In genomic region chr2:12032421-12032820, GRCh38 we compare ENCODE assay signal across 9 cellular contexts.
DNase-seq lines count a peak whose midpoint lies in the region; ATAC-seq and TF ChIP-seq lines count a peak whose summit lies in the region.
"Had no signal": no experiment of that assay in that cellular context is flagged by ENCODE, and none has a peak within 500 bp of the region (broad histone marks: within the 10 kb centered on the region; RNA-seq: fewer than 3 reads in every experiment).

No MANE protein-coding gene starts in this region.

- H3F3A ChIP-seq in GM23248 (ENCODE audit: insufficient read depth), result no peaks in the 10 kb centered on the region

- WGBS in GM23248 (ENCODE audit: low coverage in 1 of 2, low lambda C conversion rate in 2 of 2, missing lambda C conversion rate in 2 of 2), 2 experiments, result 93 to 100% methylated on average over 2 of the region's 2 CpGs

- H3K27me3 ChIP-seq in GM23248 (replicated peaks; ENCODE audit: insufficient read depth) (no peaks in the 10 kb centered on the region), kidney epithelial cell (ENCODE audit: control insufficient read depth, insufficient read depth, low read length) (no peaks in the 10 kb centered on the region)

- ATAC-seq in GM18861 (IDR thresholded peaks at IDR 0.05; ENCODE audit: unreplicated experiment) (peak; percentile 79), HG03565 (IDR thresholded peaks at IDR 0.05; ENCODE audit: unreplicated experiment) (peak; percentile 74)

- H4K20me1 ChIP-seq in GM23248 (ENCODE audit: insufficient read depth), result no peaks in the 10 kb centered on the region

- no peaks in the 10 kb centered on the region for H3K9me3 ChIP-seq in GM23248 (ENCODE audit: low read depth)

- H3K4me3 ChIP-seq in GM23248 (no peak overlapping the region), kidney epithelial cell (ENCODE audit: low read depth, low read length) (no peak overlapping the region)

- in situ Hi-C loops in GM23248 (cut with MboI), result no loop called here

- peaks cover 25% of the 10 kb centered on the region for H3K4me1 ChIP-seq in GM23248 (ENCODE audit: insufficient read depth)

- H3K36me3 ChIP-seq in GM23248 (ENCODE audit: low read depth) (no peaks in the 10 kb centered on the region), kidney epithelial cell (ENCODE audit: control insufficient read depth, insufficient read depth, low read length) (no peaks in the 10 kb centered on the region)

- peak; percentile 7 for TF ChIP-seq CTCF in kidney epithelial cell (IDR thresholded peaks at IDR 0.05; ENCODE audit: insufficient read depth, low read length, poor library complexity, severe bottlenecking)

- H3K27ac ChIP-seq in GM23248, result no peak overlapping the region

- H3K9me2 ChIP-seq in GM23248 (ENCODE audit: insufficient read depth), result no peaks in the 10 kb centered on the region

- peak overlapping the region; percentile 32 for H3K4me2 ChIP-seq in GM23248 (ENCODE audit: unreplicated experiment)

- no peak overlapping the region for H2AFZ ChIP-seq in GM23248

- no peak overlapping the region for H3K9ac ChIP-seq in GM23248

- DNase-seq in GM23248 (no peak), kidney epithelial cell (ENCODE audit: low read depth) (no peak), DMS114 treated with DMSO at 0.1 percent for 48 hours (lab: John Stamatoyannopoulos, UW; ENCODE audit: unreplicated experiment) (no peak), AG08395 (ENCODE audit: low spot score) (no peak), activated gamma-delta T cell treated with Interleukin-2 at 50 U/mL for 16 hours (no peak), HuH-7.5 (ENCODE audit: low spot score) (no peak)
- DNase-seq: activated T-cell treated with anti-CD3 and anti-CD28 coated beads, Interleukin-2, amount 50 U/mL, for 24 hours had no signal

- no peaks in the 10 kb centered on the region for H3K79me2 ChIP-seq in GM23248 (ENCODE audit: insufficient read depth)
